ENCODE assay signal across 11 cellular contexts in genomic region chr2:230537531-230537976, GRCh38.
DNase-seq lines count a peak whose midpoint lies in the region; ATAC-seq and TF ChIP-seq lines count a peak whose summit lies in the region.
"Had no signal": no experiment of that assay in that cellular context is flagged by ENCODE, and none has a peak within 500 bp of the region (broad histone marks: within the 10 kb centered on the region; RNA-seq: fewer than 3 reads in every experiment).

No MANE protein-coding gene starts in this region.

- H3K36me3 Mint-ChIP-seq in T-helper 2 cell treated with Interferon-gamma antibody and Interleukin-4, amounts not matched to agents 5 μg/mL and 100 μg/mL, for 36 hours (ENCODE audit: low read depth), result peaks cover 54% of the 10 kb centered on the region

- no peaks in the 10 kb centered on the region for H3K9me3 Mint-ChIP-seq in T-helper 2 cell treated with Interferon-gamma antibody and Interleukin-4, amounts not matched to agents 5 μg/mL and 100 μg/mL, for 36 hours

- no peaks in the 10 kb centered on the region for H3K9me2 ChIP-seq in Karpas-422 (replicated peaks; ENCODE audit: insufficient read depth, low read length)

- no peak overlapping the region for H4K5ac ChIP-seq in mesendoderm (ENCODE audit: low read length)

- peaks cover 38% of the 10 kb centered on the region for H3K4me1 Mint-ChIP-seq in T-helper 2 cell treated with Interferon-gamma antibody and Interleukin-4, amounts not matched to agents 5 μg/mL and 100 μg/mL, for 36 hours (ENCODE audit: low read depth)

- H3K27me3 Mint-ChIP-seq in T-helper 2 cell treated with Interferon-gamma antibody and Interleukin-4, amounts not matched to agents 5 μg/mL and 100 μg/mL, for 36 hours (ENCODE audit: low read depth), result no peaks in the 10 kb centered on the region

- no peaks in the 10 kb centered on the region for H4K20me1 ChIP-seq in Karpas-422 (ENCODE audit: insufficient read depth, low read depth, low read length)

- H3K4me3 Mint-ChIP-seq in T-helper 2 cell treated with Interferon-gamma antibody and Interleukin-4, amounts not matched to agents 5 μg/mL and 100 μg/mL, for 36 hours, result no peak overlapping the region

- no peak overlapping the region for H3K27ac Mint-ChIP-seq in T-helper 2 cell treated with Interferon-gamma antibody and Interleukin-4, amounts not matched to agents 5 μg/mL and 100 μg/mL, for 36 hours

- peak; percentile 80 for DNase-seq in GM12865 (ENCODE audit: low read depth)
- peak; percentile 57 for DNase-seq in T-helper 2 cell treated with Interferon-gamma antibody and Interleukin-4, amounts not matched to agents 5 μg/mL and 100 μg/mL, for 36 hours (ENCODE audit: low spot score)
- DNase-seq in NCI-H526 treated with DMSO at 0.1 percent for 48 hours (lab: John Stamatoyannopoulos, UW), result no peak
- DNase-seq in mesendoderm, result no peak
- no peak for DNase-seq in Karpas-422
- no peak for DNase-seq in Kasumi-1 (lab: John Stamatoyannopoulos, UW)
- DNase-seq: activated gamma-delta T cell, NCI-H2029 had no signal

- no peak overlapping the region for H3K4me3 ChIP-seq in GM12865 (ENCODE audit: low read depth, low read length)
- H3K4me3 ChIP-seq in mesendoderm (ENCODE audit: low read length), result no peak overlapping the region
- H3K4me3 ChIP-seq in Karpas-422 (ENCODE audit: low read length), result no peak overlapping the region
- H3K4me3 ChIP-seq: SK-N-MC had no signal

- H2BK5ac ChIP-seq in mesendoderm (ENCODE audit: low read length), result no peak overlapping the region

- H3K9me3 ChIP-seq in Karpas-422 (ENCODE audit: low read length), result no peaks in the 10 kb centered on the region

- H4K8ac ChIP-seq in mesendoderm (ENCODE audit: low read depth, low read length), result no peak overlapping the region

- H3K4me1 ChIP-seq in mesendoderm (ENCODE audit: control insufficient read depth, low read depth, low read length), result no peaks in the 10 kb centered on the region
- H3K4me1 ChIP-seq in Karpas-422 (ENCODE audit: low read length), result no peaks in the 10 kb centered on the region

- no CpG with 5 or more reads among the region's 4 CpGs for WGBS in mesendoderm (ENCODE audit: extremely low coverage, insufficient coverage, low lambda C conversion rate)

- no peak overlapping the region for H2AFZ ChIP-seq in Karpas-422 (ENCODE audit: low read length)

- H3K79me1 ChIP-seq in mesendoderm (ENCODE audit: low read length), result no peaks in the 10 kb centered on the region

- ATAC-seq in GM18907 (IDR thresholded peaks at IDR 0.05; ENCODE audit: unreplicated experiment) (peak; percentile 80), HG02852 (IDR thresholded peaks at IDR 0.05; ENCODE audit: unreplicated experiment) (peak; percentile 79)

- no peak overlapping the region for H3K23ac ChIP-seq in mesendoderm (ENCODE audit: low read length)

- no peak overlapping the region for H3K56ac ChIP-seq in mesendoderm (ENCODE audit: low read length)

- H2BK15ac ChIP-seq in mesendoderm (replicated peaks; ENCODE audit: low read depth), result no peak overlapping the region

- H3K4me2 ChIP-seq in mesendoderm (ENCODE audit: low read length), result no peak overlapping the region
- no peak overlapping the region for H3K4me2 ChIP-seq in Karpas-422 (ENCODE audit: low read depth, low read length, poor library complexity, severe bottlenecking)

- H3K9ac ChIP-seq in mesendoderm (ENCODE audit: low read length), result no peak overlapping the region
- H3K9ac ChIP-seq in Karpas-422 (ENCODE audit: low read length), result no peak overlapping the region

- H3K27me3 ChIP-seq in mesendoderm (ENCODE audit: insufficient read depth, low read length, poor library complexity), result no peaks in the 10 kb centered on the region
- H3K27me3 ChIP-seq in Karpas-422 (ENCODE audit: low read length), result no peaks in the 10 kb centered on the region

- H3K36me3 ChIP-seq in mesendoderm (ENCODE audit: control insufficient read depth, insufficient read depth, low read length), result no peaks in the 10 kb centered on the region
- H3K36me3 ChIP-seq in Karpas-422 (ENCODE audit: insufficient read depth, low read length), result peaks cover 8% of the 10 kb centered on the region; the same call in 1 of the 2 replicates

- no peak overlapping the region for H2AK5ac ChIP-seq in mesendoderm (ENCODE audit: low read length)

- H2BK120ac ChIP-seq in mesendoderm (ENCODE audit: low read depth, low read length), result no peak overlapping the region

- H3K4ac ChIP-seq in mesendoderm (ENCODE audit: low read depth, low read length), result no peak overlapping the region

- H3K79me2 ChIP-seq in mesendoderm (ENCODE audit: control insufficient read depth, insufficient read depth, low read length), result no peaks in the 10 kb centered on the region
- no peaks in the 10 kb centered on the region for H3K79me2 ChIP-seq in Karpas-422 (ENCODE audit: low read length)

- no peak overlapping the region for H3K18ac ChIP-seq in mesendoderm (ENCODE audit: low read length)

- H3K27ac ChIP-seq in mesendoderm (ENCODE audit: low read depth, low read length) (no peak overlapping the region), Karpas-422 (ENCODE audit: low read length) (no peak overlapping the region)
- H3K27ac ChIP-seq: SK-N-MC had no signal

- no peak for TF ChIP-seq CTCF in GM12865 (IDR thresholded peaks at IDR 0.05; ENCODE audit: insufficient read depth, low read depth, low read length, missing control alignments)

Comparison
In these comparisons a context has a peak if more than half of its experiments do, and no peak if none do; other contexts are left out.
1. DNase-seq: peak in GM12865 (single experiment) and T-helper 2 cell treated with Interferon-gamma antibody and Interleukin-4, amounts not matched to agents 5 μg/mL and 100 μg/mL, for 36 hours (single experiment); none in NCI-H526 treated with DMSO at 0.1 percent for 48 hours (single experiment), mesendoderm (single experiment), Karpas-422 (single experiment) and Kasumi-1 (0 of 2).